9 cellular contexts compared by ENCODE assay signal in the genomic region with DNA sequence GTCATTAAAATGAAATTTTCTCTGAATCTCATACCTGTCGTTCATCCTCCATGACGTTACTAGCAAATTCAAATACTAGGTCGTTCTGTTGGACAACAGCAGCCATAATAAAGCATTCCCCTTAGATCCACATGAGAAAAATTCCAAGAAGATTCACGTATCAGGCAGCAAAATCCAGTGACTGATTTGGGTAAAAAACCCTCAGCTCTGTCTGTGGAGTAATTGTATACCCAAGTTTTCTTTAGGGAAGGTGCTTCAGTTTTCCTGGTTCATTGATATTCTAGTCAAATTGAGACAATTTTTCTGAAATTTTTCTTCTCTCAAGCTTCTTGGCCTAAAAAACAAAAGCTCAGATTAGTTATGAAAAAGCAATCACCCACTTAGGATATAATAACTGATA. TPM values are rescaled to one million over a fixed set of nuclear protein-coding genes. Genes with fewer than 3 reads are reported as not detected.
DNase-seq lines count a peak whose midpoint lies in the region; ATAC-seq and TF ChIP-seq lines count a peak whose summit lies in the region.
"Had no signal": no experiment of that assay in that cellular context is flagged by ENCODE, and none has a peak within 500 bp of the region (broad histone marks: within the 10 kb centered on the region; RNA-seq: fewer than 3 reads in every experiment).

No MANE protein-coding gene starts in this region.

- H3K4me3 ChIP-seq in BLaER1 treated with 17β-estradiol and CSF1 and Interleukin-3, amounts not matched to agents 10 nM and 100 nM: peak overlapping the region; percentile 41 to 79 (median 54)
- H3K4me3 ChIP-seq in KMS-11 (IDR thresholded peaks at IDR 0.05; ENCODE audit: insufficient read depth, low read depth, low read length): no peak overlapping the region

- H3K9me3 ChIP-seq in BLaER1 treated with 17β-estradiol and CSF1 and Interleukin-3, amounts not matched to agents 10 nM and 100 nM (replicated peaks in 1 of 11): no peaks in the 10 kb centered on the region

- peaks cover 60 to 100% (median 91%) of the 10 kb centered on the region in 10 experiments for H3K4me1 ChIP-seq in BLaER1 treated with 17β-estradiol and CSF1 and Interleukin-3, amounts not matched to agents 10 nM and 100 nM
- peaks cover 52% of the 10 kb centered on the region for H3K4me1 ChIP-seq in KMS-11 (ENCODE audit: low read depth, poor library complexity, severe bottlenecking)

- H2AFZ ChIP-seq in KMS-11 (ENCODE audit: low read depth): no peak overlapping the region

- peak overlapping the region; percentile 54 to 99 (median 80) for H3K4me2 ChIP-seq in BLaER1 treated with 17β-estradiol and CSF1 and Interleukin-3, amounts not matched to agents 10 nM and 100 nM
- peak overlapping the region; percentile 81 for H3K4me2 ChIP-seq in KMS-11

- no peak for ATAC-seq in GM21717 (IDR thresholded peaks at IDR 0.05; ENCODE audit: unreplicated experiment)

- H3K27me3 Mint-ChIP-seq in chondrocyte (ENCODE audit: low read depth): no peaks in the 10 kb centered on the region
- H3K27me3 Mint-ChIP-seq in nephron (ENCODE audit: low read depth): no peaks in the 10 kb centered on the region

- H3K9me3 Mint-ChIP-seq in chondrocyte (ENCODE audit: low read depth): no peaks in the 10 kb centered on the region
- H3K9me3 Mint-ChIP-seq in nephron: no peaks in the 10 kb centered on the region

- H3K27ac ChIP-seq in BLaER1 treated with 17β-estradiol and CSF1 and Interleukin-3, amounts not matched to agents 10 nM and 100 nM: peak overlapping the region; percentile 76 to 98 (median 80)
- H3K27ac ChIP-seq in KMS-11: peak overlapping the region; percentile 98

- no peaks in the 10 kb centered on the region for H3K27me3 ChIP-seq in BLaER1 treated with 17β-estradiol and CSF1 and Interleukin-3, amounts not matched to agents 10 nM and 100 nM
- H3K27me3 ChIP-seq in KMS-11 (ENCODE audit: insufficient read depth, low read depth): no peaks in the 10 kb centered on the region

- H3K36me3 ChIP-seq in BLaER1 treated with 17β-estradiol and CSF1 and Interleukin-3, amounts not matched to agents 10 nM and 100 nM: peaks cover 14 to 66% (median 50%) of the 10 kb centered on the region in 11 experiments; a peak in 21 of 22 replicates
- no peaks in the 10 kb centered on the region for H3K36me3 ChIP-seq in KMS-11 (ENCODE audit: insufficient read depth)

- H3K27ac Mint-ChIP-seq in chondrocyte (ENCODE audit: unreplicated experiment) (peak overlapping the region; percentile 85), nephron (peak overlapping the region in 2 of 3 experiments; percentile 24 to 43)

- H4K20me1 ChIP-seq in BLaER1 treated with 17β-estradiol and CSF1 and Interleukin-3, amounts not matched to agents 10 nM and 100 nM: peaks cover 67 to 100% (median 100%) of the 10 kb centered on the region in 11 experiments
- H4K20me1 ChIP-seq in KMS-11 (ENCODE audit: insufficient read depth): no peaks in the 10 kb centered on the region

- H3K4me3 Mint-ChIP-seq in chondrocyte (ENCODE audit: unreplicated experiment) (no peak overlapping the region), nephron (no peak overlapping the region)

- H3K79me2 ChIP-seq in KMS-11 (ENCODE audit: insufficient read depth, low read depth): peaks cover 99% of the 10 kb centered on the region

- H3K9ac ChIP-seq in BLaER1 treated with 17β-estradiol and CSF1 and Interleukin-3, amounts not matched to agents 10 nM and 100 nM: peak overlapping the region; percentile 54 to 94 (median 66); a peak in 20 of 22 replicates
- peak overlapping the region; percentile 96 for H3K9ac ChIP-seq in KMS-11

- no peaks in the 10 kb centered on the region for H3K36me3 Mint-ChIP-seq in chondrocyte (ENCODE audit: low read depth)
- no peaks in the 10 kb centered on the region for H3K36me3 Mint-ChIP-seq in nephron (ENCODE audit: low read depth)

- DNase-seq in chondrocyte (ENCODE audit: low spot score) (no peak), T1000 (lab: John Stamatoyannopoulos, UW) (no peak), GOT3 (lab: John Stamatoyannopoulos, UW) (no peak), HuH-7 (ENCODE audit: low spot score) (no peak)
- DNase-seq: NCI-H2171 had no signal

- no peak for TF ChIP-seq CTCF in KMS-11 (conservative IDR thresholded peaks at IDR 0.05; ENCODE audit: low read depth, low read length)
- TF ChIP-seq CTCF in chondrocyte (IDR thresholded peaks at IDR 0.05): no peak
- TF ChIP-seq CTCF in nephron (IDR thresholded peaks at IDR 0.05; ENCODE audit: unreplicated experiment in 3 of 3): no peak

- H3K4me1 Mint-ChIP-seq in chondrocyte (ENCODE audit: low read depth) (peaks cover 47% of the 10 kb centered on the region), nephron (peaks cover 43% of the 10 kb centered on the region)

RNA-seq across cellular contexts. Expression of a gene that starts 37.2 kb away (rescaled TPM):
- total RNA-seq in chondrocyte: 45.7 to 46.7 TPM (median 45.8 TPM) in 3 replicates
